In the genomic region with DNA sequence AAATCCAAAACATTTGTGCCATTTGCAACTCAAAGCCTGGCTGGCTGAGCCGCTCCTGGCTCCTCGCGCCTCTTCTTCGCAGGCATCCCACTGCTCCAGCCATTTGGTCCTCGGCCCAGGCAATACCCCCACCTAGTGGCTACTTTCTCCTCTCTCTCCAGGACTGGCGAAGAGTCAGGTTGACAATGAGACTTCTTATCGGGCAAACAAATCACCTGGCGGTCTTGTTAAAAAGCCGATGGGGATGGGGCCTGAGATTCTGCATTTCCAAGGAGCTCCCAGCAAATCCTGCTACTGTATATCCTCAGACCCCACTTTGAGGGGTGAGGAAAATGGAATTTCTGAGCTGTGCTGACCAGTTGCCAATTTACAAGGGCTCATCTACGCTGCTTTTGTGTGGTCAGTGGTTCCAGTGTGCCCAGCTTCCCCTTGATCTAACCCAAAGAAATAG, we compare ENCODE assay signal across 8 cellular contexts.
A peak's percentile ranks its signal among the peaks of the same experiment; 100 is the strongest.
DNase-seq lines count a peak whose midpoint lies in the region; ATAC-seq and TF ChIP-seq lines count a peak whose summit lies in the region.

No MANE protein-coding gene starts in this region.

- H3K4me3 Mint-ChIP-seq in CD14-positive monocyte, result no peak overlapping the region
- no peak overlapping the region for H3K4me3 Mint-ChIP-seq in stimulated activated effector memory CD8-positive, alpha-beta T cell treated with anti-CD3 and anti-CD28 coated beads, Interleukin-12 subunit alpha, Interleukin-12 subunit beta, amount 100 ng/mL, for 72 hours

- no peak overlapping the region for H3K27ac ChIP-seq in ascending aorta

- peaks cover 8% of the 10 kb centered on the region for H3K4me1 Mint-ChIP-seq in CD14-positive monocyte
- peaks cover 7% of the 10 kb centered on the region for H3K4me1 Mint-ChIP-seq in stimulated activated effector memory CD8-positive, alpha-beta T cell treated with anti-CD3 and anti-CD28 coated beads, Interleukin-12 subunit alpha, Interleukin-12 subunit beta, amount 100 ng/mL, for 72 hours

- no peak overlapping the region for H3K27ac Mint-ChIP-seq in CD14-positive monocyte
- H3K27ac Mint-ChIP-seq in stimulated activated effector memory CD8-positive, alpha-beta T cell treated with anti-CD3 and anti-CD28 coated beads, Interleukin-12 subunit alpha, Interleukin-12 subunit beta, amount 100 ng/mL, for 72 hours, result no peak overlapping the region

- H3K4me3 ChIP-seq in ascending aorta (no peak overlapping the region), iPS-15b (ENCODE audit: low read depth, low read length) (peak overlapping the region; percentile 9)

- DNase-seq in CD14-positive monocyte (ENCODE audit: low spot score) (no peak), GM19238 (ENCODE audit: insufficient read length, low spot score) (peak; percentile 44), NCI-H2227 treated with DMSO at 0.1 percent for 48 hours (lab: John Stamatoyannopoulos, UW) (peak; percentile 52), ascending aorta (ENCODE audit: low spot score in 2 of 2) (no peak), NCI-H774 (lab: John Stamatoyannopoulos, UW) (no peak)
- peak in 1 of 2 donors; percentile 51 for DNase-seq in stimulated activated effector memory CD8-positive, alpha-beta T cell treated with anti-CD3 and anti-CD28 coated beads, Interleukin-12 subunit alpha, Interleukin-12 subunit beta, amount 100 ng/mL, for 72 hours (ENCODE audit: low spot score in 2 of 2)

- no peak overlapping the region for H3K9ac ChIP-seq in iPS-15b (ENCODE audit: low read depth, low read length)

- no peaks in the 10 kb centered on the region for H3K27me3 ChIP-seq in ascending aorta
- no peaks in the 10 kb centered on the region for H3K27me3 ChIP-seq in iPS-15b (ENCODE audit: control insufficient read depth, insufficient read depth, low read length)

- H3K9me3 ChIP-seq in ascending aorta, result no peaks in the 10 kb centered on the region
- H3K9me3 ChIP-seq in iPS-15b (ENCODE audit: control insufficient read depth, insufficient read depth, low read length), result no peaks in the 10 kb centered on the region

- intact Hi-C loops in CD14-positive monocyte (cut with micrococcal nuclease), result no loop called here
- intact Hi-C loops in ascending aorta (cut with DNase I), result no loop called here

- H3K4me1 ChIP-seq in ascending aorta (no peaks in the 10 kb centered on the region), iPS-15b (ENCODE audit: control insufficient read depth, insufficient read depth, low read length) (peaks cover 14% of the 10 kb centered on the region)

- TF ChIP-seq CTCF in CD14-positive monocyte (IDR thresholded peaks at IDR 0.05) (peak; percentile 61), ascending aorta (IDR thresholded peaks at IDR 0.05) (peak in 2 of 3 experiments; percentile 28 to 56)

- peaks cover 2 to 5% (median 3%) of the 10 kb centered on the region in 7 donors for H3K9me3 Mint-ChIP-seq in CD14-positive monocyte
- H3K9me3 Mint-ChIP-seq in stimulated activated effector memory CD8-positive, alpha-beta T cell treated with anti-CD3 and anti-CD28 coated beads, Interleukin-12 subunit alpha, Interleukin-12 subunit beta, amount 100 ng/mL, for 72 hours, result no peaks in the 10 kb centered on the region

- no peaks in the 10 kb centered on the region for H3K36me3 Mint-ChIP-seq in CD14-positive monocyte
- H3K36me3 Mint-ChIP-seq in stimulated activated effector memory CD8-positive, alpha-beta T cell treated with anti-CD3 and anti-CD28 coated beads, Interleukin-12 subunit alpha, Interleukin-12 subunit beta, amount 100 ng/mL, for 72 hours, result no peaks in the 10 kb centered on the region

- ATAC-seq in stimulated activated effector memory CD8-positive, alpha-beta T cell treated with anti-CD3 and anti-CD28 coated beads, Interleukin-12 subunit alpha, Interleukin-12 subunit beta, amount 100 ng/mL, for 72 hours, result peak; percentile 55
- ATAC-seq in GM21786 (IDR thresholded peaks at IDR 0.05; ENCODE audit: unreplicated experiment), result no peak

- peaks cover 5 to 14% (median 10%) of the 10 kb centered on the region in 3 donors for H3K27me3 Mint-ChIP-seq in CD14-positive monocyte (ENCODE audit: low read depth in 3 of 3)

- H3K36me3 ChIP-seq in ascending aorta (no peaks in the 10 kb centered on the region), iPS-15b (ENCODE audit: control insufficient read depth, insufficient read depth, low read length) (no peaks in the 10 kb centered on the region)

Comparison
In these comparisons a context has a peak if more than half of its experiments do, and no peak if none do; other contexts are left out.
1. DNase-seq: peak in GM19238 (single experiment) and NCI-H2227 treated with DMSO at 0.1 percent for 48 hours (single experiment); none in CD14-positive monocyte (single experiment), ascending aorta (0 of 2) and NCI-H774 (single experiment).